Comparison of ENCODE assay signal across 17 cellular contexts in genomic region chr20:47780990-47781389, GRCh38.
"Had no signal": no experiment of that assay in that cellular context is flagged by ENCODE, and none has a peak within 500 bp of the region (broad histone marks: within the 10 kb centered on the region; RNA-seq: fewer than 3 reads in every experiment).

No MANE protein-coding gene starts in this region.

- H2AFZ ChIP-seq: hepatocyte had no signal

- H3K9me3 Mint-ChIP-seq: effector memory CD8-positive, alpha-beta T cell; natural killer cell treated with Interleukin-12 subunit alpha and Interleukin-12 subunit beta and Interleukin-15 and Interleukin-18, amount 100 ng/mL, for 72 hours had no signal

- H3K36me3 ChIP-seq: lower lobe of right lung, tibial nerve, uterus had no signal

- H3K4me3 Mint-ChIP-seq: activated B cell treated with CpG ODN at 0.5 μM for 24 hours; effector memory CD8-positive, alpha-beta T cell; natural killer cell treated with Interleukin-12 subunit alpha and Interleukin-12 subunit beta and Interleukin-15 and Interleukin-18, amount 100 ng/mL, for 72 hours; stimulated activated naive CD8-positive, alpha-beta T cell treated with anti-CD3 and anti-CD28 coated beads, Interleukin-15, Interleukin-2, amounts not matched to agents 100 ng/mL and 50 ng/mL, for 24 hours; T-cell had no signal

- H3K27ac Mint-ChIP-seq: activated B cell treated with CpG ODN at 0.5 μM for 24 hours; effector memory CD8-positive, alpha-beta T cell; natural killer cell treated with Interleukin-12 subunit alpha and Interleukin-12 subunit beta and Interleukin-15 and Interleukin-18, amount 100 ng/mL, for 72 hours; stimulated activated naive CD8-positive, alpha-beta T cell treated with anti-CD3 and anti-CD28 coated beads, Interleukin-15, Interleukin-2, amounts not matched to agents 100 ng/mL and 50 ng/mL, for 24 hours; T-cell had no signal

- H3K36me3 Mint-ChIP-seq: natural killer cell treated with Interleukin-12 subunit alpha and Interleukin-12 subunit beta and Interleukin-15 and Interleukin-18, amount 100 ng/mL, for 72 hours; T-cell had no signal

- H3K9me3 ChIP-seq: lower lobe of right lung, uterus had no signal

- DNase-seq: activated B cell treated with CpG ODN at 0.5 μM for 24 hours; activated CD4-positive, alpha-beta T cell treated with anti-CD3 and anti-CD28 coated beads for 48 hours; activated CD8-positive, alpha-beta memory T cell treated with anti-CD3 and anti-CD28 coated beads for 24 hours; activated CD8-positive, alpha-beta memory T cell treated with anti-CD3 and anti-CD28 coated beads, Interleukin-2, amount 50 U/mL, for 48 hours; activated effector memory CD4-positive, alpha-beta T cell treated with Interleukin-2 at 50 U/mL for 16 hours; activated naive CD4-positive, alpha-beta T cell treated with anti-CD3 and anti-CD28 coated beads, Interleukin-2, amount 50 U/mL, for 16 hours; activated T-cell treated with anti-CD3 and anti-CD28 coated beads, Interleukin-2, amount 50 U/mL, for 48 hours; aorta; dermis blood vessel endothelial cell; effector memory CD8-positive, alpha-beta T cell; lower lobe of right lung; T-cell; uterus had no signal

- ATAC-seq: effector memory CD8-positive, alpha-beta T cell; lower lobe of right lung; natural killer cell treated with Interleukin-12 subunit alpha and Interleukin-12 subunit beta and Interleukin-15 and Interleukin-18, amount 100 ng/mL, for 72 hours; T-cell had no signal

- H3K27ac ChIP-seq: hepatocyte, lower lobe of right lung, tibial nerve, uterus had no signal

- H3K4me2 ChIP-seq: hepatocyte had no signal

- H3K27me3 ChIP-seq: hepatocyte, uterus had no signal

- H3K4me3 ChIP-seq: hepatocyte, lower lobe of right lung, tibial nerve, uterus had no signal
